8 cellular contexts compared by ENCODE assay signal in the genomic region with DNA sequence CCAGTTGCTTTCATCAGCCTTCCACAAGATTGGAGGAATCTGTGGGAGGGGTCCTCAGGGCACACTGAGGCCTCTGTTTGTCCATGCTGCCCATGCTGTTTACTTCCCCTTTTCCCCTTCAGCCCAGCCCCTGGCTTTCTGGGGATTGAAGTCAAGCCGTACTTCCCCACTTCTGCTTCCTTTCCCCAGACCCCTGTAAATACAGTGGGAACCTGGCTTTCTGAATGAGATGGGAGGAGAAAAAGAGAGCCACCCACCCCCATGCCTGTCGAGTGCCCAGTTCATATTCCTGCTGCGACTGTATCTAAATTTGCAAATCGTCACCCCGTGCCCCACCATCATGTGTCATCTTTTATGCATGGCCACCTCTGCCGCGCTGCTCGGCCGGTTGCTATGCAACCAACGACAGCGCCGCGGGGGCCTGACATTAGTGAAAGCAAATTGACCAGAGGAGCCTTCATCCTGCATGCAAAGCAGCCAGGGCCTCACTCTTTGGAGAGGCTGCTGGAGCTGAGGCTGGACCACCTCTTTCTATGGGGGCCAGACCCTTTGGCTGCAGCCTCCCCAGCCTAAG.
DNase-seq lines count a peak whose midpoint lies in the region; ATAC-seq and TF ChIP-seq lines count a peak whose summit lies in the region.

No MANE protein-coding gene starts in this region.

- POLR2A ChIA-PET in GM10248 (lab: Yijun Ruan, JAX), result no interaction called here

- peaks cover 20 to 21% of the 10 kb centered on the region in 2 donors for H3K27me3 Mint-ChIP-seq in natural killer cell treated with Interleukin-12 subunit alpha and Interleukin-12 subunit beta and Interleukin-15 and Interleukin-18, amount 100 ng/mL, for 72 hours

- H3K4me1 ChIP-seq in vagina (no peaks in the 10 kb centered on the region), gastrocnemius medialis (no peaks in the 10 kb centered on the region)

- H3K27ac ChIP-seq in vagina, result no peak overlapping the region
- H3K27ac ChIP-seq in gastrocnemius medialis, result no peak overlapping the region

- no peaks in the 10 kb centered on the region for H3K36me3 Mint-ChIP-seq in natural killer cell treated with Interleukin-12 subunit alpha and Interleukin-12 subunit beta and Interleukin-15 and Interleukin-18, amount 100 ng/mL, for 72 hours

- in situ Hi-C loops in gastrocnemius medialis (cut with MboI; ENCODE audit: low sequenced_read_pairs in 4 of 4), result no loop called here

- CTCF ChIA-PET in GM10248 (lab: Yijun Ruan, JAX), result interaction anchor here (1.1 to 2.1 kb wide), 2 partner anchors 20 to 47 kb away, joined by 3 to 10 read pairs; no protein-coding TSS in a partner anchor

- no peaks in the 10 kb centered on the region for H3K9me3 Mint-ChIP-seq in natural killer cell treated with Interleukin-12 subunit alpha and Interleukin-12 subunit beta and Interleukin-15 and Interleukin-18, amount 100 ng/mL, for 72 hours

- TF ChIP-seq POLR2A in NB4 (IDR thresholded peaks at IDR 0.05; ENCODE audit: extremely low read depth, insufficient read length) (no peak), vagina (IDR thresholded peaks at IDR 0.05) (no peak), gastrocnemius medialis (IDR thresholded peaks at IDR 0.05) (no peak)

- no peaks in the 10 kb centered on the region for H3K27me3 ChIP-seq in vagina
- no peaks in the 10 kb centered on the region for H3K27me3 ChIP-seq in gastrocnemius medialis

- peaks cover 0 to 2% of the 10 kb centered on the region in 2 donors for H3K4me1 Mint-ChIP-seq in natural killer cell treated with Interleukin-12 subunit alpha and Interleukin-12 subunit beta and Interleukin-15 and Interleukin-18, amount 100 ng/mL, for 72 hours (ENCODE audit: low read depth in 2 of 2)

- intact Hi-C loops in vagina (cut with DNase I), result no loop called here
- intact Hi-C loops in gastrocnemius medialis (cut with DNase I; ENCODE audit: low total_unique reads), result no loop called here

- H3K4me3 Mint-ChIP-seq in natural killer cell treated with Interleukin-12 subunit alpha and Interleukin-12 subunit beta and Interleukin-15 and Interleukin-18, amount 100 ng/mL, for 72 hours, result no peak overlapping the region

- ATAC-seq in GM21723 (IDR thresholded peaks at IDR 0.05; ENCODE audit: unreplicated experiment) (peak; percentile 85), gastrocnemius medialis (no peak)
- ATAC-seq in natural killer cell treated with Interleukin-12 subunit alpha and Interleukin-12 subunit beta and Interleukin-15 and Interleukin-18, amount 100 ng/mL, for 72 hours, result no peak

- no peaks in the 10 kb centered on the region for H3K36me3 ChIP-seq in vagina
- no peaks in the 10 kb centered on the region for H3K36me3 ChIP-seq in gastrocnemius medialis

- no peak overlapping the region for H3K27ac Mint-ChIP-seq in natural killer cell treated with Interleukin-12 subunit alpha and Interleukin-12 subunit beta and Interleukin-15 and Interleukin-18, amount 100 ng/mL, for 72 hours

- H3K4me3 ChIP-seq in NB4 (ENCODE audit: low read depth, low read length) (no peak overlapping the region), vagina (no peak overlapping the region), gastrocnemius medialis (no peak overlapping the region)

- no peaks in the 10 kb centered on the region for H3K9me3 ChIP-seq in vagina
- no peaks in the 10 kb centered on the region for H3K9me3 ChIP-seq in gastrocnemius medialis

- DNase-seq in GM10248 (ENCODE audit: extremely low spot score) (peak; percentile 34), NB4 (ENCODE audit: low read depth) (peak; percentile 31), ecto neural progenitor cell (ENCODE audit: low spot score) (peak; percentile 77), vagina (ENCODE audit: extremely low spot score in 2 of 2) (no peak), T-helper 1 cell (no peak), gastrocnemius medialis (no peak)
- no peak for DNase-seq in natural killer cell treated with Interleukin-12 subunit alpha and Interleukin-12 subunit beta and Interleukin-15 and Interleukin-18, amount 100 ng/mL, for 72 hours (ENCODE audit: low spot score)

- no peak for TF ChIP-seq CTCF in GM10248 (IDR thresholded peaks at IDR 0.05; ENCODE audit: control extremely low read depth, extremely low read depth, low read depth, missing control alignments)
- TF ChIP-seq CTCF in NB4 (IDR thresholded peaks at IDR 0.05; ENCODE audit: low read depth, low read length), result no peak
- TF ChIP-seq CTCF in vagina (IDR thresholded peaks at IDR 0.05), result no peak
- no peak for TF ChIP-seq CTCF in gastrocnemius medialis (IDR thresholded peaks at IDR 0.05 in 4 of 5, conservative IDR thresholded peaks at IDR 0.05 in 1 of 5)

Comparison
In these comparisons a context has a peak if more than half of its experiments do, and no peak if none do; other contexts are left out.
1. DNase-seq: peak in GM10248 (single experiment), NB4 (single experiment) and ecto neural progenitor cell (single experiment); none in vagina (0 of 2), T-helper 1 cell (0 of 5), gastrocnemius medialis (0 of 2) and natural killer cell treated with Interleukin-12 subunit alpha and Interleukin-12 subunit beta and Interleukin-15 and Interleukin-18, amount 100 ng/mL, for 72 hours (single experiment).